In the genomic region with DNA sequence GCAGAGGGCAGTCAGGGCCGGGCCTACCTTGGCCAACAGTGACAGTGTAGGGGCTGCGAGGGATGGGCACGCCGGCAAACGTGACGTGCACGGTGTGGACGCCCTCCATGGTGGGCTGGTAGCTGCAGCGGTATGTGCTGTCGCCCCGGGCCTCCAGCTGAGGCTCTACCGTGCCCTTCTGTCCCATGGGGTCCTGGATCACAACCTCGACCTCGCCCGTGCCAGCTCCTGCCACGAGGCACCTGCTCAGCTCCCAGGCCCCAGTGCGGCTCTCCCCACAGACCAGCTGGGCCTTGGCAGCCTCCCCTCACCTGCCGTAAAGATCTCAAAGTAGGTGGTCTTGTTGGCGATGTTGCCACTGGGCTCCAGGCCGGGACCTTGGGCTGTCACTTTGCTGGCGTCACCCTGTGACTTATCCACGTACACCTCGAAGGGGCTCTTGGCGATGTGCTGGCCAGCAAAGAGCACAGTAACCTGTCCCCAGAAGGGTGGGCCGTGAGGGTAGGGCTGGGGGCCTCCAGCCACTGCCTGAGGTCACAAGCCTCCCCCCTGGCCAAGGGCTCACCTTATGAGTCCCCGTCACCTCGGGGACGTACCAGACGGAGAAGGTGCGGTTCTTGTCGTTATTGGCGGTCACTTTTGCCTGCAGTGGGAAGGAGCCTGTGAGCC, we compare ENCODE assay signal across 14 cellular contexts. TPM values are rescaled to one million over a fixed set of nuclear protein-coding genes. Genes with fewer than 3 reads are reported as not detected.
A peak's percentile ranks its signal among the peaks of the same experiment; 100 is the strongest.
DNase-seq lines count a peak whose midpoint lies in the region; ATAC-seq, FAIRE-seq and TF ChIP-seq lines count a peak whose summit lies in the region.
"Had no signal": no experiment of that assay in that cellular context is flagged by ENCODE, and none has a peak within 500 bp of the region (broad histone marks: within the 10 kb centered on the region; RNA-seq: fewer than 3 reads in every experiment).

No MANE protein-coding gene starts in this region.

- H3K9ac ChIP-seq in subcutaneous abdominal adipose tissue (ENCODE audit: low read length in 5 of 5), result no peak overlapping the region
- no peak overlapping the region for H3K9ac ChIP-seq in kidney (ENCODE audit: low read length in 2 of 2)

- H3K36me3 ChIP-seq in lung (ENCODE audit: control insufficient read depth in 2 of 2, insufficient read depth in 2 of 2, low read length in 2 of 2), result peaks cover 26 to 56% of the 10 kb centered on the region in 2 donors
- H3K36me3 ChIP-seq in subcutaneous abdominal adipose tissue (ENCODE audit: control insufficient read depth in 5 of 5, insufficient read depth in 5 of 5, low read length in 5 of 5), result peaks cover 0 to 68% (median 63%) of the 10 kb centered on the region in 5 donors
- peaks cover 3 to 20% of the 10 kb centered on the region in 2 donors for H3K36me3 ChIP-seq in kidney (ENCODE audit: control insufficient read depth in 1 of 2, insufficient read depth in 2 of 2, low read length in 2 of 2)

- TF ChIP-seq CTCF in lung (IDR thresholded peaks at IDR 0.05; ENCODE audit: control extremely low read depth, extremely low read depth) (no peak), kidney (IDR thresholded peaks at IDR 0.05; ENCODE audit: borderline replicate concordance, extremely low read depth, insufficient read depth) (no peak)

- H3K27ac Mint-ChIP-seq in activated T-cell treated with anti-CD3 and anti-CD28 coated beads, Interleukin-2, amount 50 U/mL, for 24 hours, result peak overlapping the region; percentile 37
- H3K27ac Mint-ChIP-seq in T-helper 17 cell, result no peak overlapping the region
- H3K27ac Mint-ChIP-seq in activated T-helper 2 cell treated with anti-CD3 and anti-CD28 coated beads, Interferon-gamma antibody, Interleukin-2, Interleukin-4, amounts not matched to agents 10 μg/mL and 5 μg/mL and 100 μg/mL, durations not matched to agents 14 hours and 24 hours and 36 hours, result no peak overlapping the region

- DNase-seq in activated T-cell treated with anti-CD3 and anti-CD28 coated beads, Interleukin-2, amount 50 U/mL, for 24 hours, result no peak
- DNase-seq in activated T-cell treated with anti-CD3 and anti-CD28 coated beads for 4 hours (no peak), T-helper 17 cell (no peak), lung (ENCODE audit: low spot score) (no peak), kidney (no peak)
- DNase-seq in activated T-helper 2 cell treated with anti-CD3 and anti-CD28 coated beads, Interferon-gamma antibody, Interleukin-2, Interleukin-4, amounts not matched to agents 10 μg/mL and 5 μg/mL and 100 μg/mL, durations not matched to agents 14 hours and 24 hours and 36 hours (ENCODE audit: low spot score), result no peak
- DNase-seq: activated effector memory CD4-positive, alpha-beta T cell treated with anti-CD3 and anti-CD28 coated beads, Interleukin-2, amount 50 U/mL, for 16 hours; cerebellar nuclear complex; NCI-H1694; NCI-H69 had no signal

- H3K36me3 Mint-ChIP-seq in activated T-cell treated with anti-CD3 and anti-CD28 coated beads, Interleukin-2, amount 50 U/mL, for 24 hours (ENCODE audit: low read depth), result peaks cover 76% of the 10 kb centered on the region
- H3K36me3 Mint-ChIP-seq in T-helper 17 cell (ENCODE audit: low read depth), result peaks cover 2% of the 10 kb centered on the region
- peaks cover 60% of the 10 kb centered on the region for H3K36me3 Mint-ChIP-seq in activated T-helper 2 cell treated with anti-CD3 and anti-CD28 coated beads, Interferon-gamma antibody, Interleukin-2, Interleukin-4, amounts not matched to agents 10 μg/mL and 5 μg/mL and 100 μg/mL, durations not matched to agents 14 hours and 24 hours and 36 hours (ENCODE audit: low read depth)

- ATAC-seq in T-helper 17 cell (no peak), lung (ENCODE audit: insufficient read depth, low FRiP score) (no peak), HG03280 (IDR thresholded peaks at IDR 0.05; ENCODE audit: unreplicated experiment) (no peak)

- H3K4me3 ChIP-seq in lung (no peak overlapping the region), subcutaneous abdominal adipose tissue (ENCODE audit: low read depth in 1 of 5, low read length in 5 of 5) (no peak overlapping the region), kidney (ENCODE audit: low read length in 2 of 2) (no peak overlapping the region)

- H3K9me3 ChIP-seq in T-helper 17 cell (ENCODE audit: control insufficient read depth, low read length, poor library complexity, severe bottlenecking), result no peaks in the 10 kb centered on the region
- peaks cover 0 to 15% of the 10 kb centered on the region in 2 donors for H3K9me3 ChIP-seq in lung (ENCODE audit: control insufficient read depth in 2 of 2, insufficient read depth in 1 of 2, low read length in 1 of 2)
- peaks cover 0 to 5% (median 0%) of the 10 kb centered on the region in 5 donors for H3K9me3 ChIP-seq in subcutaneous abdominal adipose tissue (ENCODE audit: control insufficient read depth in 5 of 5, low read length in 5 of 5)
- H3K9me3 ChIP-seq in kidney (ENCODE audit: control insufficient read depth in 1 of 2, low read length in 2 of 2), result no peaks in the 10 kb centered on the region

- no peak overlapping the region for H3K4me3 Mint-ChIP-seq in activated T-cell treated with anti-CD3 and anti-CD28 coated beads, Interleukin-2, amount 50 U/mL, for 24 hours
- peak overlapping the region; percentile 75 for H3K4me3 Mint-ChIP-seq in T-helper 17 cell
- H3K4me3 Mint-ChIP-seq in activated T-helper 2 cell treated with anti-CD3 and anti-CD28 coated beads, Interferon-gamma antibody, Interleukin-2, Interleukin-4, amounts not matched to agents 10 μg/mL and 5 μg/mL and 100 μg/mL, durations not matched to agents 14 hours and 24 hours and 36 hours (ENCODE audit: low read depth), result no peak overlapping the region

- no peaks in the 10 kb centered on the region for H3K27me3 ChIP-seq in lung (ENCODE audit: control insufficient read depth, insufficient read depth)
- peaks cover 0 to 13% (median 7%) of the 10 kb centered on the region in 5 donors for H3K27me3 ChIP-seq in subcutaneous abdominal adipose tissue (ENCODE audit: control insufficient read depth in 5 of 5, insufficient read depth in 4 of 5, low read length in 5 of 5)

- peaks cover 36% of the 10 kb centered on the region for H3K4me1 Mint-ChIP-seq in activated T-cell treated with anti-CD3 and anti-CD28 coated beads, Interleukin-2, amount 50 U/mL, for 24 hours (ENCODE audit: low read depth)
- H3K4me1 Mint-ChIP-seq in T-helper 17 cell, result peaks cover 10% of the 10 kb centered on the region
- H3K4me1 Mint-ChIP-seq in activated T-helper 2 cell treated with anti-CD3 and anti-CD28 coated beads, Interferon-gamma antibody, Interleukin-2, Interleukin-4, amounts not matched to agents 10 μg/mL and 5 μg/mL and 100 μg/mL, durations not matched to agents 14 hours and 24 hours and 36 hours (ENCODE audit: low read depth), result peaks cover 10% of the 10 kb centered on the region

- no peaks in the 10 kb centered on the region for H3K27me3 Mint-ChIP-seq in activated T-cell treated with anti-CD3 and anti-CD28 coated beads, Interleukin-2, amount 50 U/mL, for 24 hours
- H3K27me3 Mint-ChIP-seq in T-helper 17 cell, result no peaks in the 10 kb centered on the region
- no peaks in the 10 kb centered on the region for H3K27me3 Mint-ChIP-seq in activated T-helper 2 cell treated with anti-CD3 and anti-CD28 coated beads, Interferon-gamma antibody, Interleukin-2, Interleukin-4, amounts not matched to agents 10 μg/mL and 5 μg/mL and 100 μg/mL, durations not matched to agents 14 hours and 24 hours and 36 hours (ENCODE audit: low read depth)

- peak overlapping the region; percentile 13 to 49 for H3K27ac ChIP-seq in lung (ENCODE audit: low read depth in 1 of 2, low read length in 1 of 2)
- peak overlapping the region; percentile 93 for H3K27ac ChIP-seq in subcutaneous abdominal adipose tissue (ENCODE audit: low read depth, low read length)
- no peak overlapping the region for H3K27ac ChIP-seq in kidney (ENCODE audit: low read depth in 2 of 2, low read length in 2 of 2)

- FAIRE-seq in kidney (lab: Jason Lieb, UNC), result no peak
- FAIRE-seq: A204.1, D721Med had no signal

- intact Hi-C loops in kidney (cut with DNase I), result no loop called here
- intact Hi-C loops in activated T-helper 2 cell treated with anti-CD3 and anti-CD28 coated beads, Interferon-gamma antibody, Interleukin-2, Interleukin-4, amounts not matched to agents 10 μg/mL and 5 μg/mL and 100 μg/mL, durations not matched to agents 14 hours and 24 hours and 36 hours (cut with micrococcal nuclease), result no loop called here

- H3K9me3 Mint-ChIP-seq in activated T-cell treated with anti-CD3 and anti-CD28 coated beads, Interleukin-2, amount 50 U/mL, for 24 hours, result no peaks in the 10 kb centered on the region
- no peaks in the 10 kb centered on the region for H3K9me3 Mint-ChIP-seq in activated T-helper 2 cell treated with anti-CD3 and anti-CD28 coated beads, Interferon-gamma antibody, Interleukin-2, Interleukin-4, amounts not matched to agents 10 μg/mL and 5 μg/mL and 100 μg/mL, durations not matched to agents 14 hours and 24 hours and 36 hours

- 89 to 95% methylated on average over 29 to 32 of the region's 32 CpGs for WGBS in lung, 2 donors

- H3K4me1 ChIP-seq in lung (ENCODE audit: control insufficient read depth in 2 of 2, insufficient read depth in 2 of 2, low read length in 2 of 2), result no peaks in the 10 kb centered on the region
- H3K4me1 ChIP-seq in subcutaneous abdominal adipose tissue (ENCODE audit: control insufficient read depth in 5 of 5, insufficient read depth in 5 of 5, low read length in 5 of 5), result peaks cover 0 to 42% (median 30%) of the 10 kb centered on the region in 5 donors
- H3K4me1 ChIP-seq in kidney (ENCODE audit: control insufficient read depth in 1 of 2, insufficient read depth in 1 of 2, low read depth in 1 of 2, low read length in 2 of 2), result peaks cover 0 to 4% of the 10 kb centered on the region in 2 donors

RNA-seq across cellular contexts. Expression of a gene that starts 8.3 kb away (rescaled TPM):
- total RNA-seq in T-helper 17 cell (1,000 to 10,000 TPM; 1,780 to 2,536 TPM), lung (1,000 to 10,000 TPM in 1 of 2 donors, 100 to 1,000 TPM in 1; 602 to 1,802 TPM), kidney (1,036 TPM)
- polyA plus RNA-seq in lung (100 to 1,000 TPM; 645 to 783 TPM), kidney (ENCODE audit: insufficient read depth, low read depth, low replicate concordance) (421 TPM)
- total RNA-seq in activated T-helper 2 cell treated with anti-CD3 and anti-CD28 coated beads, Interferon-gamma antibody, Interleukin-2, Interleukin-4, amounts not matched to agents 10 μg/mL and 5 μg/mL and 100 μg/mL, durations not matched to agents 14 hours and 24 hours and 36 hours, result 1,005 and 1,026 TPM in 2 replicates

RNA-seq across cellular contexts. Expression of a gene that starts 13.0 kb away (rescaled TPM):
- 100 to 1,000 TPM; 121 to 132 TPM for total RNA-seq in T-helper 17 cell
- total RNA-seq in lung, result 10 to 100 TPM; 33.0 to 66.9 TPM
- polyA plus RNA-seq in lung, result 100 to 1,000 TPM in 1 of 2 donors, 10 to 100 TPM in 1; 82.7 to 108 TPM
- 79.6 TPM for total RNA-seq in kidney
- 102 TPM for polyA plus RNA-seq in kidney (ENCODE audit: insufficient read depth, low read depth, low replicate concordance)
- 95.6 and 98.8 TPM in 2 replicates for total RNA-seq in activated T-helper 2 cell treated with anti-CD3 and anti-CD28 coated beads, Interferon-gamma antibody, Interleukin-2, Interleukin-4, amounts not matched to agents 10 μg/mL and 5 μg/mL and 100 μg/mL, durations not matched to agents 14 hours and 24 hours and 36 hours

RNA-seq across cellular contexts. Expression of a gene that starts 32.0 kb away (rescaled TPM):
- total RNA-seq in T-helper 17 cell (1,000 to 10,000 TPM; 4,596 to 4,820 TPM), lung (1,000 to 10,000 TPM; 2,479 to 3,133 TPM), kidney (2,684 TPM)
- polyA plus RNA-seq in lung (1,000 to 10,000 TPM; 4,111 to 4,258 TPM), kidney (ENCODE audit: insufficient read depth, low read depth, low replicate concordance) (2,858 TPM)
- 2,692 and 2,787 TPM in 2 replicates for total RNA-seq in activated T-helper 2 cell treated with anti-CD3 and anti-CD28 coated beads, Interferon-gamma antibody, Interleukin-2, Interleukin-4, amounts not matched to agents 10 μg/mL and 5 μg/mL and 100 μg/mL, durations not matched to agents 14 hours and 24 hours and 36 hours

RNA-seq across cellular contexts. Expression of a gene that starts 42.9 kb away (rescaled TPM):
- total RNA-seq in T-helper 17 cell, result 10 to 100 TPM; 20.5 to 22.6 TPM
- 10 to 100 TPM; 12.5 to 41.0 TPM for total RNA-seq in lung
- 10 to 100 TPM; 28.2 to 52.3 TPM for polyA plus RNA-seq in lung
- total RNA-seq in kidney, result 33.8 TPM
- polyA plus RNA-seq in kidney (ENCODE audit: insufficient read depth, low read depth, low replicate concordance), result 28.0 TPM
- 18.1 TPM in 2 replicates for total RNA-seq in activated T-helper 2 cell treated with anti-CD3 and anti-CD28 coated beads, Interferon-gamma antibody, Interleukin-2, Interleukin-4, amounts not matched to agents 10 μg/mL and 5 μg/mL and 100 μg/mL, durations not matched to agents 14 hours and 24 hours and 36 hours

RNA-seq across cellular contexts. Expression of a gene that starts 45.2 kb away (rescaled TPM):
- total RNA-seq in T-helper 17 cell, result 10 to 100 TPM; 84.1 to 95.7 TPM
- 10 to 100 TPM; 28.4 to 48.9 TPM for total RNA-seq in lung
- polyA plus RNA-seq in lung, result 10 to 100 TPM; 39.7 to 61.2 TPM
- total RNA-seq in kidney, result 40.2 TPM
- 33.3 TPM for polyA plus RNA-seq in kidney (ENCODE audit: insufficient read depth, low read depth, low replicate concordance)
- 77.3 TPM in 2 replicates for total RNA-seq in activated T-helper 2 cell treated with anti-CD3 and anti-CD28 coated beads, Interferon-gamma antibody, Interleukin-2, Interleukin-4, amounts not matched to agents 10 μg/mL and 5 μg/mL and 100 μg/mL, durations not matched to agents 14 hours and 24 hours and 36 hours

Comparison
In these comparisons a context has a peak if more than half of its experiments do, and no peak if none do; other contexts are left out.
1. H3K27ac ChIP-seq: peak in lung (2 of 2) and subcutaneous abdominal adipose tissue (single experiment); none in kidney (0 of 2).